In genomic region chr5:73018892-73019291, GRCh38 we compare ENCODE assay signal across 27 cellular contexts.
"Had no signal": no experiment of that assay in that cellular context is flagged by ENCODE, and none has a peak within 500 bp of the region (broad histone marks: within the 10 kb centered on the region; RNA-seq: fewer than 3 reads in every experiment).

No MANE protein-coding gene starts in this region.

- H3K27ac ChIP-seq: stomach, suprapubic skin, testis, thoracic aorta, thyroid gland, tibial artery, tibial nerve, transverse colon, upper lobe of left lung, upper lobe of right lung, uterus, vagina had no signal

- H3K4me3 Mint-ChIP-seq: stimulated activated effector memory CD8-positive, alpha-beta T cell treated with anti-CD3 and anti-CD28 coated beads, Interleukin-12 subunit alpha, Interleukin-12 subunit beta, amount 100 ng/mL, for 72 hours; stimulated activated memory B cell treated with anti-CD40 and anti-IgM and Interleukin-4, amounts not matched to agents 10 μg/mL and 1 μg/mL and 100 μg/mL, for 72 hours; stimulated activated naive B cell treated with anti-CD40 and anti-IgM and Interleukin-4, amounts not matched to agents 10 μg/mL and 1 μg/mL and 100 μg/mL, for 72 hours; stimulated activated naive CD8-positive, alpha-beta T cell treated with anti-CD3 and anti-CD28 coated beads, Interleukin-15, amount 100 ng/mL, for 72 hours; stimulated activated naive CD8-positive, alpha-beta T cell treated with anti-CD3 and anti-CD28 coated beads, Interleukin-15, Interleukin-2, amounts not matched to agents 100 ng/mL and 50 ng/mL, for 24 hours; type B pancreatic cell had no signal

- H3K27me3 ChIP-seq: stomach, suprapubic skin, testis, thyroid gland, tibial artery, tibial nerve, transverse colon, upper lobe of left lung, upper lobe of right lung, uterus, vagina had no signal

- ATAC-seq: stimulated activated memory B cell treated with anti-CD40 and anti-IgM and Interleukin-4, amounts not matched to agents 10 μg/mL and 1 μg/mL and 100 μg/mL, for 72 hours; stimulated activated naive B cell treated with anti-CD40 and anti-IgM and Interleukin-4, amounts not matched to agents 10 μg/mL and 1 μg/mL and 100 μg/mL, for 72 hours; stimulated activated naive CD8-positive, alpha-beta T cell treated with anti-CD3 and anti-CD28 coated beads, Interleukin-15, amount 100 ng/mL, for 72 hours; stimulated activated naive CD8-positive, alpha-beta T cell treated with anti-CD3 and anti-CD28 coated beads, Interleukin-15, Interleukin-2, amounts not matched to agents 100 U/mL and 50 U/mL, for 24 hours; upper lobe of right lung had no signal

- H3K4me1 Mint-ChIP-seq: stimulated activated effector memory CD8-positive, alpha-beta T cell treated with anti-CD3 and anti-CD28 coated beads, Interleukin-12 subunit alpha, Interleukin-12 subunit beta, amount 100 ng/mL, for 72 hours; stimulated activated memory B cell treated with anti-CD40 and anti-IgM and Interleukin-4, amounts not matched to agents 10 μg/mL and 1 μg/mL and 100 μg/mL, for 72 hours; stimulated activated naive B cell treated with anti-CD40 and anti-IgM and Interleukin-4, amounts not matched to agents 10 μg/mL and 1 μg/mL and 100 μg/mL, for 72 hours; stimulated activated naive CD8-positive, alpha-beta T cell treated with anti-CD3 and anti-CD28 coated beads, Interleukin-15, amount 100 ng/mL, for 72 hours had no signal

- H3K4me1 ChIP-seq: testis, tibial nerve, transverse colon, upper lobe of left lung, upper lobe of right lung, uterus had no signal

- H3K4me3 ChIP-seq: stomach, suprapubic skin, testis, thoracic aorta, thyroid gland, tibial artery, tibial nerve, transverse colon, upper lobe of left lung, upper lobe of right lung, uterus, vagina had no signal

- DNase-seq: stimulated activated CD4-positive, alpha-beta T cell treated with anti-CD3 and anti-CD28 coated beads, Interleukin-2, amount 100 ng/mL, for 48 hours; stimulated activated CD4-positive, alpha-beta T cell treated with anti-CD3 and anti-CD28 coated beads, Interleukin-4, amount 100 ng/mL, for 1 hour; stimulated activated CD4-positive, alpha-beta T cell treated with anti-CD3 and anti-CD28 coated beads, Interleukin-4, amount 100 ng/mL, for 24 hours; stimulated activated CD4-positive, alpha-beta T cell treated with anti-CD3 and anti-CD28 coated beads, Interleukin-4, amount 100 ng/mL, for 4 hours; stimulated activated CD8-positive, alpha-beta memory T cell treated with anti-CD3 and anti-CD28 coated beads, Interleukin-4, amount 100 ng/mL, for 48 hours; stimulated activated naive B cell treated with anti-CD40 and anti-IgM and Interleukin-4, amounts not matched to agents 10 μg/mL and 1 μg/mL and 100 μg/mL, for 72 hours; stimulated activated naive CD4-positive, alpha-beta T cell; stimulated activated naive CD4-positive, alpha-beta T cell treated with Interleukin-2 at 50 U/mL for 16 hours; stimulated activated naive CD8-positive, alpha-beta T cell treated with anti-CD3 and anti-CD28 coated beads, Interleukin-15, amount 100 ng/mL, for 72 hours; stimulated activated naive CD8-positive, alpha-beta T cell treated with anti-CD3 and anti-CD28 coated beads, Interleukin-15, Interleukin-2, amounts not matched to agents 100 U/mL and 50 U/mL, for 24 hours; stomach; substantia nigra; testis; thyroid gland; tibial artery; transverse colon; upper lobe of left lung; upper lobe of right lung; uterus had no signal

- H3K9me3 Mint-ChIP-seq: stimulated activated effector memory CD8-positive, alpha-beta T cell treated with anti-CD3 and anti-CD28 coated beads, Interleukin-12 subunit alpha, Interleukin-12 subunit beta, amount 100 ng/mL, for 72 hours; stimulated activated memory B cell treated with anti-CD40 and anti-IgM and Interleukin-4, amounts not matched to agents 10 μg/mL and 1 μg/mL and 100 μg/mL, for 72 hours; stimulated activated naive B cell treated with anti-CD40 and anti-IgM and Interleukin-4, amounts not matched to agents 10 μg/mL and 1 μg/mL and 100 μg/mL, for 72 hours; stimulated activated naive CD8-positive, alpha-beta T cell treated with anti-CD3 and anti-CD28 coated beads, Interleukin-15, amount 100 ng/mL, for 72 hours; stimulated activated naive CD8-positive, alpha-beta T cell treated with anti-CD3 and anti-CD28 coated beads, Interleukin-15, Interleukin-2, amounts not matched to agents 100 ng/mL and 50 ng/mL, for 24 hours; type B pancreatic cell had no signal

- H3K9me3 ChIP-seq: stomach, suprapubic skin, testis, thoracic aorta, thyroid gland, tibial artery, tibial nerve, transverse colon, upper lobe of left lung, upper lobe of right lung, uterus, vagina had no signal

- H3K27ac Mint-ChIP-seq: stimulated activated effector memory CD8-positive, alpha-beta T cell treated with anti-CD3 and anti-CD28 coated beads, Interleukin-12 subunit alpha, Interleukin-12 subunit beta, amount 100 ng/mL, for 72 hours; stimulated activated memory B cell treated with anti-CD40 and anti-IgM and Interleukin-4, amounts not matched to agents 10 μg/mL and 1 μg/mL and 100 μg/mL, for 72 hours; stimulated activated naive B cell treated with anti-CD40 and anti-IgM and Interleukin-4, amounts not matched to agents 10 μg/mL and 1 μg/mL and 100 μg/mL, for 72 hours; stimulated activated naive CD8-positive, alpha-beta T cell treated with anti-CD3 and anti-CD28 coated beads, Interleukin-15, amount 100 ng/mL, for 72 hours; stimulated activated naive CD8-positive, alpha-beta T cell treated with anti-CD3 and anti-CD28 coated beads, Interleukin-15, Interleukin-2, amounts not matched to agents 100 ng/mL and 50 ng/mL, for 24 hours; type B pancreatic cell had no signal

- H3K36me3 Mint-ChIP-seq: stimulated activated effector memory CD8-positive, alpha-beta T cell treated with anti-CD3 and anti-CD28 coated beads, Interleukin-12 subunit alpha, Interleukin-12 subunit beta, amount 100 ng/mL, for 72 hours had no signal

- H3K27me3 Mint-ChIP-seq: stimulated activated memory B cell treated with anti-CD40 and anti-IgM and Interleukin-4, amounts not matched to agents 10 μg/mL and 1 μg/mL and 100 μg/mL, for 72 hours; stimulated activated naive B cell treated with anti-CD40 and anti-IgM and Interleukin-4, amounts not matched to agents 10 μg/mL and 1 μg/mL and 100 μg/mL, for 72 hours; stimulated activated naive CD8-positive, alpha-beta T cell treated with anti-CD3 and anti-CD28 coated beads, Interleukin-15, Interleukin-2, amounts not matched to agents 100 ng/mL and 50 ng/mL, for 24 hours; type B pancreatic cell had no signal

- H3K36me3 ChIP-seq: thyroid gland, uterus had no signal
